8 cellular contexts compared by ENCODE assay signal in the genomic region with DNA sequence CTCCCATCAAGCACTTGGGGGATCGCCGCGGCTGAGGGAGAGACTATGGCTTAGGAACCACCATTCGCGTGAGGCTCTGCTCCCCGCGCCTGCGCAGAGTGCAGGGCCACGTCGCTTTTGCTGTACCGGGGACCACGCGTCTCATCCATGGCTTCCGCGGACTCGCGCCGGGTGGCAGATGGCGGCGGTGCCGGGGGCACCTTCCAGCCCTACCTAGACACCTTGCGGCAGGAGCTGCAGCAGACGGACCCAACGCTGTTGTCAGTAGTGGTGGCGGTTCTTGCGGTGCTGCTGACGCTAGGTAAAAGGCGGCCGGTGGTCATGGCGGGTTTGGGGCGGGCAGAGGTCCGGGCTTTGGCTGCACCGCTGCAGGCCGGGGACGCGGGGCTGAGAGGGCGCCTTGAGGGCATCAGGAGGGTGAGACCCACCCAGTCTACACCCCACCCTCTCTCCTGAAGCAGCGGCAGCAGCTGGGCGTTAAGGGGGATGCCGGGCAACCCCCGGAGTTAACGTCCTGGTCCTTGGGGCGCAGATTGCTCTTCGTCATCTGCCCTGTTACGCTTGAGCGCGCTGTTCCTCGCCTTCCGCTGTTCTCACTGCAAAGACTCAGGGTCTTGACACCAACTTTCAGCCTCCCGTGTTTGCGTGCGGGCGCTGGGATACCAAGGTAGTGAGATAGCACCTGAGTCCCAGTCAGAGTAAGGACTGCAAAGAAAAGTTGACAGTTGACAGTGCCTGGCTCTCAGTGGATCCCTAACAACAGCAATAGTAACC. TPM values are rescaled to one million over a fixed set of nuclear protein-coding genes. Genes with fewer than 3 reads are reported as not detected.
DNase-seq lines count a peak whose midpoint lies in the region; ATAC-seq and TF ChIP-seq lines count a peak whose summit lies in the region.

A gene with protein sequence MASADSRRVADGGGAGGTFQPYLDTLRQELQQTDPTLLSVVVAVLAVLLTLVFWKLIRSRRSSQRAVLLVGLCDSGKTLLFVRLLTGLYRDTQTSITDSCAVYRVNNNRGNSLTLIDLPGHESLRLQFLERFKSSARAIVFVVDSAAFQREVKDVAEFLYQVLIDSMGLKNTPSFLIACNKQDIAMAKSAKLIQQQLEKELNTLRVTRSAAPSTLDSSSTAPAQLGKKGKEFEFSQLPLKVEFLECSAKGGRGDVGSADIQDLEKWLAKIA (plus strand): TSS at position 114 of the 774 bp plus-strand sequence. CDS start 34 bp downstream, at position 148.

- H3K36me3 ChIP-seq in prostate gland = no peaks in the 10 kb centered on the region

- no peaks in the 10 kb centered on the region for H3K27me3 ChIP-seq in prostate gland (replicated peaks; ENCODE audit: insufficient read depth)

- no peak for TF ChIP-seq CTCF in prostate gland (IDR thresholded peaks at IDR 0.05)

- H3K4me1 ChIP-seq in prostate gland (replicated peaks) = no peaks in the 10 kb centered on the region

- intact Hi-C loops in left ventricle myocardium superior (cut with micrococcal nuclease) = no loop called here
- intact Hi-C loops in prostate gland (cut with DNase I) = loop anchor here (10.0 kb wide), 1 partner anchor 141 kb away; a partner anchor contains a TSS

- H3K27ac ChIP-seq in prostate gland = peak within 1 kb of the TSS; percentile 16 to 31

- under 1% methylated on average over 49 of the region's 53 CpGs for WGBS in prostate gland

- H3K9me3 Mint-ChIP-seq in T-helper 1 cell treated with Interleukin-12 subunit alpha and Interleukin-12 subunit beta and Interleukin-4 antibody, amounts not matched to agents 30 μg/mL and 1 μg/mL, for 36 hours = no peaks in the 10 kb centered on the region

- DNase-seq in NCI-H1694 treated with DMSO at 0.1 percent for 48 hours (lab: John Stamatoyannopoulos, UW) (peak; percentile 90), amniotic stem cell (lab: John Stamatoyannopoulos, UW) (peak; percentile 77), left ventricle myocardium superior (peak; percentile 97), prostate gland (ENCODE audit: low spot score) (peak; percentile 92), ureter (ENCODE audit: low spot score) (peak; percentile 95)

- peak within 1 kb of the TSS; percentile 95 for H3K4me3 Mint-ChIP-seq in T-helper 1 cell treated with Interleukin-12 subunit alpha and Interleukin-12 subunit beta and Interleukin-4 antibody, amounts not matched to agents 30 μg/mL and 1 μg/mL, for 36 hours

- peak within 1 kb of the TSS; percentile 97 for H3K27ac Mint-ChIP-seq in T-helper 1 cell treated with Interleukin-12 subunit alpha and Interleukin-12 subunit beta and Interleukin-4 antibody, amounts not matched to agents 30 μg/mL and 1 μg/mL, for 36 hours

- peaks cover 13% of the 10 kb centered on the region for H3K27me3 Mint-ChIP-seq in T-helper 1 cell treated with Interleukin-12 subunit alpha and Interleukin-12 subunit beta and Interleukin-4 antibody, amounts not matched to agents 30 μg/mL and 1 μg/mL, for 36 hours (ENCODE audit: low read depth)

- TF ChIP-seq POLR2A in prostate gland (IDR thresholded peaks at IDR 0.05) = peak; percentile 59

- ATAC-seq in GM18499 (IDR thresholded peaks at IDR 0.05; ENCODE audit: insufficient read depth, unreplicated experiment) (peak; percentile 93), HG02938 (IDR thresholded peaks at IDR 0.05; ENCODE audit: unreplicated experiment) (peak; percentile 97), left ventricle myocardium superior (peak; percentile 100)

- peak within 1 kb of the TSS; percentile 55 to 62 for H3K4me3 ChIP-seq in prostate gland

- peaks cover 11% of the 10 kb centered on the region for H3K36me3 Mint-ChIP-seq in T-helper 1 cell treated with Interleukin-12 subunit alpha and Interleukin-12 subunit beta and Interleukin-4 antibody, amounts not matched to agents 30 μg/mL and 1 μg/mL, for 36 hours (ENCODE audit: low read depth)

- no peaks in the 10 kb centered on the region for H3K9me3 ChIP-seq in prostate gland

- H3K4me1 Mint-ChIP-seq in T-helper 1 cell treated with Interleukin-12 subunit alpha and Interleukin-12 subunit beta and Interleukin-4 antibody, amounts not matched to agents 30 μg/mL and 1 μg/mL, for 36 hours (ENCODE audit: low read depth) = peaks cover 16% of the 10 kb centered on the region

RNA-seq across cellular contexts. Expression of the gene that starts here (rescaled TPM):
- total RNA-seq in left ventricle myocardium superior (29.1 TPM), prostate gland (10 to 100 TPM; 25.5 to 29.1 TPM), ureter (52.7 TPM)

Comparison
In these comparisons a context has a peak if more than half of its experiments do, and no peak if none do; other contexts are left out.
1. Peak in every context shown above with its lines: DNase-seq, ATAC-seq, H3K4me3 ChIP-seq and H3K27ac ChIP-seq.